ENCODE assay signal across 24 cellular contexts in the genomic region with DNA sequence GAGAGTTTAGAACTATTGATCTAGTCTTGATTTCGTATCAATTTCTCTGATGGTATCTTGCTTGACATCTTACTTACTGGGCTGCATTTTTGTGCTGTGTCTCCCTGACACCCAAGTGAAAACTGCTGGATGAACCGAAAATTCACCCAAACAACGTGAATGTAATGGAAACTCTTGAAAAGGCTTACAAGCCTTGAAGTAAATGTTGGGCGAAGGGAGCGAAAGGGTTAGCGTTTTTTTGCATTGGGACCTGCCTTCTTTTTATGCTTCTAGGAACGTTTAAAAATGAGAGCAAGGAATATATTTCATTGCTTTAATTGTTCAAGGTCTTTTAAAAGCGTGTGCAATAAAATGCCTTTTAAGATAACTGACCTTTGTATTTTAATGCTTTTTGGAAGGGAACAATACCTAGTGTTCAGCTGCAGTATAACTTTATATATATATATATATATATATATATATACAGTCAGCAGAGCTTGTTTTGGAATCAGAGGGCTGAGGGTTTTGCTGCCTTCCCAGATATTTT.
DNase-seq lines count a peak whose midpoint lies in the region; ATAC-seq, FAIRE-seq and TF ChIP-seq lines count a peak whose summit lies in the region.
"Had no signal": no experiment of that assay in that cellular context is flagged by ENCODE, and none has a peak within 500 bp of the region (broad histone marks: within the 10 kb centered on the region; RNA-seq: fewer than 3 reads in every experiment).

No MANE protein-coding gene starts in this region.

- no peak for TF ChIP-seq EP300 in transverse colon (IDR thresholded peaks at IDR 0.05; ENCODE audit: low read depth)

- H3K36me3 ChIP-seq in SU-DHL-6 (ENCODE audit: low read length), result peaks cover 5% of the 10 kb centered on the region; the same call in 1 of the 2 replicates
- no peaks in the 10 kb centered on the region for H3K36me3 ChIP-seq in mucosa of descending colon (ENCODE audit: low read depth)
- H3K36me3 ChIP-seq in transverse colon, result no peaks in the 10 kb centered on the region
- H3K36me3 ChIP-seq in HAP-1 (replicated peaks), result no peaks in the 10 kb centered on the region
- H3K36me3 ChIP-seq: BLaER1, Peyer's patch had no signal

- peak overlapping the region; percentile 42 for H3K4me2 ChIP-seq in SU-DHL-6 (ENCODE audit: low read depth, low read length, poor library complexity, severe bottlenecking)
- H3K4me2 ChIP-seq: BLaER1 had no signal

- intact Hi-C loops in mucosa of descending colon (cut with DNase I, micrococcal nuclease) (no loop called here), transverse colon (cut with DNase I; ENCODE audit: low total_unique reads) (no loop called here)

- H3K27ac ChIP-seq in SU-DHL-6 (ENCODE audit: low read depth, low read length), result peak overlapping the region; percentile 32; the same call in 1 of the 2 replicates
- peak overlapping the region; percentile 53 to 68 (median 59) for H3K27ac ChIP-seq in transverse colon
- H3K27ac ChIP-seq: BLaER1, SK-N-MC had no signal

- no peak for TF ChIP-seq CTCF in SU-DHL-6 (IDR thresholded peaks at IDR 0.05; ENCODE audit: insufficient read depth, low read length, poor library complexity, severe bottlenecking)
- TF ChIP-seq CTCF in mucosa of descending colon (IDR thresholded peaks at IDR 0.05), result no peak
- TF ChIP-seq CTCF in transverse colon (IDR thresholded peaks at IDR 0.05), result no peak

- no peak overlapping the region for H2AFZ ChIP-seq in SU-DHL-6 (ENCODE audit: low read depth, low read length, severe bottlenecking)

- H3K4me1 ChIP-seq in mucosa of descending colon (ENCODE audit: low read depth) (peaks cover 21% of the 10 kb centered on the region), transverse colon (peaks cover 18 to 77% (median 53%) of the 10 kb centered on the region in 4 donors), HAP-1 (no peaks in the 10 kb centered on the region; the same call in 1 of the 2 replicates)

- H3K27me3 ChIP-seq in SU-DHL-6 (ENCODE audit: low read length) (no peaks in the 10 kb centered on the region), transverse colon (no peaks in the 10 kb centered on the region), HAP-1 (ENCODE audit: low read depth) (no peaks in the 10 kb centered on the region)
- H3K27me3 ChIP-seq: BLaER1, Peyer's patch had no signal

- H4K20me1 ChIP-seq in SU-DHL-6 (ENCODE audit: low read depth, low read length), result no peaks in the 10 kb centered on the region
- H4K20me1 ChIP-seq: BLaER1 had no signal

- no peak for TF ChIP-seq POLR2A in transverse colon (IDR thresholded peaks at IDR 0.05)

- ATAC-seq in mucosa of descending colon, result peak; percentile 60
- ATAC-seq: K562 had no signal

- no peak overlapping the region for H3K4me3 ChIP-seq in SU-DHL-6 (ENCODE audit: insufficient read depth, low read length, poor library complexity, severe bottlenecking)
- no peak overlapping the region for H3K4me3 ChIP-seq in mucosa of descending colon
- H3K4me3 ChIP-seq in transverse colon, result no peak overlapping the region
- no peak overlapping the region for H3K4me3 ChIP-seq in HAP-1
- H3K4me3 ChIP-seq: BLaER1, K562, Peyer's patch, SK-N-MC had no signal

- H3K9ac ChIP-seq in SU-DHL-6 (ENCODE audit: low read length), result peak overlapping the region; percentile 29; the same call in 1 of the 2 replicates
- H3K9ac ChIP-seq: BLaER1 had no signal

- peaks cover 38% of the 10 kb centered on the region for H3F3A ChIP-seq in SU-DHL-6 (ENCODE audit: insufficient read depth)

- no peak for DNase-seq in HTR-8/SVneo (ENCODE audit: insufficient read length, low spot score)
- peak in 1 of 3 donors; percentile 69 for DNase-seq in mucosa of descending colon
- DNase-seq in transverse colon, result peak; percentile 35
- DNase-seq in HAP-1 (ENCODE audit: low spot score in 2 of 2), result no peak
- DNase-seq in DMS 273 (lab: John Stamatoyannopoulos, UW; ENCODE audit: unreplicated experiment), result no peak
- DNase-seq in UCSD-AML1 (lab: John Stamatoyannopoulos, UW; ENCODE audit: unreplicated experiment), result no peak
- DNase-seq: CD4-positive, CD25-positive, alpha-beta regulatory T cell; DMS79; GF-D8; NCI-H1417; NCI-H1694; NCI-H2029 treated with DMSO at 0.1 percent for 48 hours; NCI-H446 treated with DMSO at 0.1 percent for 48 hours; NCI-H526; NCI-H82; OCI-M1; Peyer's patch; SHP77 treated with DMSO at 0.1 percent for 48 hours had no signal

- in situ Hi-C loops in transverse colon (cut with MboI; ENCODE audit: low pct_ligation_motif_present in 1 of 4, low pct_unique_long_range_greater_than_20kb in 1 of 4, low sequenced_read_pairs in 3 of 4) (no loop called here), HAP-1 (cut with MboI; ENCODE audit: low sequenced_read_pairs) (no loop called here)

- no peaks in the 10 kb centered on the region for H3K9me3 ChIP-seq in SU-DHL-6 (ENCODE audit: insufficient read depth, low read length)
- H3K9me3 ChIP-seq in mucosa of descending colon, result no peaks in the 10 kb centered on the region
- H3K9me3 ChIP-seq in transverse colon, result no peaks in the 10 kb centered on the region
- no peaks in the 10 kb centered on the region for H3K9me3 ChIP-seq in HAP-1
- H3K9me3 ChIP-seq: Peyer's patch had no signal

- peaks cover 5% of the 10 kb centered on the region; the same call in 1 of the 2 replicates for H3K79me2 ChIP-seq in SU-DHL-6 (ENCODE audit: insufficient read depth, low read length)

- FAIRE-seq in HTR-8/SVneo (lab: Jason Lieb, UNC), result peak; percentile 31
- FAIRE-seq: A204.1, GM12891, K562 had no signal

- H3K9me2 ChIP-seq in SU-DHL-6 (replicated peaks; ENCODE audit: insufficient read depth, low read length), result no peaks in the 10 kb centered on the region

- 30 to 45% methylated on average over 7 to 8 of the region's 8 CpGs for WGBS in transverse colon (ENCODE audit: low coverage in 1 of 2), 2 donors
